Comparison of ENCODE assay signal across 24 cellular contexts in the genomic region with DNA sequence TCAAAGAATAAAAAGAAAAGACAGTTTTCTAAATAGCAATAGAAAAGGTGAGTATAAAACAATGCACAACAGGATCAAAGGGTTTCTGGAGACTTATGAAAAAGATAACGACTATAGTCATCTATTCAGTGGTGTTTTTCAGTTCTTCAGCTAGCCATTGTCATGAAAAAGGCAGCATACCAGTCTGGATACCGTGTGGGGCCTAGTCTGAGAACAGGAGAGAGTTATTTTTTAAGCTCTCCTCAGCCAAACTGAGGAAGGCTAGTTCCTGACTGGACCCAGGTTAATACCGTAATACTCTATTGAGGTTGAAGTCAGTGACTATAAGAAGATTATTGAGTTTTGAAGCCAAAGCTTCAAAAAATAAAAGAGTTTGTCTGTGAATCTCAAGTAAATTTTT. TPM values are rescaled to one million over a fixed set of nuclear protein-coding genes. Genes with fewer than 3 reads are reported as not detected.
"Had no signal": no experiment of that assay in that cellular context is flagged by ENCODE, and none has a peak within 500 bp of the region (broad histone marks: within the 10 kb centered on the region; RNA-seq: fewer than 3 reads in every experiment).

No MANE protein-coding gene starts in this region.

- H3K27me3 Mint-ChIP-seq: activated naive CD8-positive, alpha-beta T cell treated with anti-CD3 and anti-CD28 coated beads, Interleukin-2, amount 10 ng/mL, durations not matched to agents 7 days and 5 days; naive thymus-derived CD4-positive, alpha-beta T cell; type B pancreatic cell had no signal

- H3K4me1 ChIP-seq: body of pancreas, lower lobe of right lung had no signal

- ATAC-seq: body of pancreas; left colon; lower lobe of right lung; naive thymus-derived CD4-positive, alpha-beta T cell had no signal

- H3K9me3 ChIP-seq: body of pancreas, lower lobe of right lung, sigmoid colon, thoracic aorta had no signal

- DNase-seq: activated CD4-positive, alpha-beta T cell treated with anti-CD3 and anti-CD28 coated beads, Interleukin-2, amount 50 U/mL, for 48 hours; activated gamma-delta T cell treated with Interleukin-2 at 50 U/mL for 16 hours; activated naive CD8-positive, alpha-beta T cell treated with anti-CD3 and anti-CD28 coated beads, Interleukin-2, amount 10 ng/mL, durations not matched to agents 7 days and 5 days; activated T-cell treated with anti-CD3 and anti-CD28 coated beads for 4 hours; amygdala; body of pancreas; heart right ventricle; left colon; lower lobe of right lung; naive thymus-derived CD4-positive, alpha-beta T cell; occipital lobe; sigmoid colon; stimulated activated CD4-positive, alpha-beta T cell treated with anti-CD3 and anti-CD28 coated beads, Interleukin-2, amount 100 ng/mL, for 48 hours; stimulated activated CD8-positive, alpha-beta memory T cell treated with anti-CD3 and anti-CD28 coated beads, Interleukin-4, amount 100 ng/mL, for 48 hours; stimulated activated naive CD4-positive, alpha-beta T cell treated with Interleukin-2 at 50 U/mL for 16 hours; T-helper 1 cell; T-helper 9 cell had no signal

- H3K27ac Mint-ChIP-seq: activated naive CD8-positive, alpha-beta T cell treated with anti-CD3 and anti-CD28 coated beads, Interleukin-2, amount 10 ng/mL, durations not matched to agents 7 days and 5 days; type B pancreatic cell had no signal

- H3K27me3 ChIP-seq: body of pancreas, heart right ventricle, sigmoid colon had no signal

- H3K36me3 ChIP-seq: heart right ventricle, lower lobe of right lung, sigmoid colon, thoracic aorta had no signal

- H3K4me3 Mint-ChIP-seq: activated naive CD8-positive, alpha-beta T cell treated with anti-CD3 and anti-CD28 coated beads, Interleukin-2, amount 10 ng/mL, durations not matched to agents 7 days and 5 days; neural crest cell; type B pancreatic cell had no signal

- H3K4me3 ChIP-seq: body of pancreas, heart right ventricle, lower lobe of right lung, sigmoid colon, smooth muscle cell, thoracic aorta had no signal

- H3K27ac ChIP-seq: body of pancreas, epithelial cell of prostate, heart right ventricle, lower lobe of right lung, sigmoid colon, thoracic aorta had no signal

RNA-seq across cellular contexts. Expression of gene PLN, which starts 49.5 kb away (rescaled TPM):
- total RNA-seq: activated naive CD8-positive, alpha-beta T cell treated with anti-CD3 and anti-CD28 coated beads, Interleukin-2, amount 10 ng/mL, durations not matched to agents 7 days and 5 days; chondrocyte; neural crest cell; renal cortical epithelial cell had no signal
